27 cellular contexts compared by ENCODE assay signal in genomic region chr2:37682473-37682872, GRCh38. TPM values are rescaled to one million over a fixed set of nuclear protein-coding genes. Genes with fewer than 3 reads are reported as not detected.
A peak's percentile ranks its signal among the peaks of the same experiment; 100 is the strongest.
DNase-seq lines count a peak whose midpoint lies in the region; ATAC-seq, FAIRE-seq and TF ChIP-seq lines count a peak whose summit lies in the region.
"Had no signal": no experiment of that assay in that cellular context is flagged by ENCODE, and none has a peak within 500 bp of the region (broad histone marks: within the 10 kb centered on the region; RNA-seq: fewer than 3 reads in every experiment).

No MANE protein-coding gene starts in this region.

- H3K27me3 ChIP-seq in upper lobe of right lung = no peaks in the 10 kb centered on the region
- H3K27me3 ChIP-seq: adrenal gland, BE2C, neutrophil, right lobe of liver, spleen, tibial artery had no signal

- no peaks in the 10 kb centered on the region for H3K36me3 ChIP-seq in upper lobe of right lung
- H3K36me3 ChIP-seq: adrenal gland, BE2C, left ventricle myocardium inferior, neutrophil, right lobe of liver, spleen, tibial artery had no signal

- CTCF ChIA-PET in activated naive CD4-positive, alpha-beta T cell treated with anti-CD3 and anti-CD28 coated beads, Interleukin-2, amount 10 ng/mL, durations not matched to agents 7 days and 5 days (lab: Charles Lee) = no interaction called here

- FAIRE-seq in urothelium cell line (lab: Jason Lieb, UNC) = peak; percentile 63
- FAIRE-seq: G401.6 had no signal

- peaks cover 5% of the 10 kb centered on the region for H3K36me3 Mint-ChIP-seq in activated naive CD4-positive, alpha-beta T cell treated with anti-CD3 and anti-CD28 coated beads, Interleukin-2, amount 50 U/mL, for 24 hours
- peaks cover 18% of the 10 kb centered on the region for H3K36me3 Mint-ChIP-seq in activated naive CD4-positive, alpha-beta T cell treated with anti-CD3 and anti-CD28 coated beads, Interleukin-2, amount 10 ng/mL, durations not matched to agents 7 days and 5 days
- peaks cover 24% of the 10 kb centered on the region for H3K36me3 Mint-ChIP-seq in T-helper 2 cell treated with Interferon-gamma antibody and Interleukin-4, amounts not matched to agents 5 μg/mL and 100 μg/mL, for 36 hours (ENCODE audit: low read depth)
- no peaks in the 10 kb centered on the region for H3K36me3 Mint-ChIP-seq in central memory CD8-positive, alpha-beta T cell (ENCODE audit: insufficient read depth)

- TF ChIP-seq CTCF in upper lobe of right lung (IDR thresholded peaks at IDR 0.05) = no peak

- no peak overlapping the region for H3K4me3 ChIP-seq in upper lobe of right lung
- H3K4me3 ChIP-seq: adrenal gland, left ventricle myocardium inferior, right lobe of liver, spleen, tibial artery had no signal

- no peak for ATAC-seq in central memory CD8-positive, alpha-beta T cell (replicated peaks; ENCODE audit: extremely low read depth, poor library complexity, severe bottlenecking)
- no peak for ATAC-seq in upper lobe of right lung
- no peak for ATAC-seq in GM21526 (IDR thresholded peaks at IDR 0.05; ENCODE audit: low FRiP score, unreplicated experiment)
- ATAC-seq: effector memory CD8-positive, alpha-beta T cell; HCT116; Panc1; right lobe of liver; SK-N-SH treated with all-trans-retinoic acid at 6 μM for 48 hours had no signal

- H3K4me3 Mint-ChIP-seq in activated naive CD4-positive, alpha-beta T cell treated with anti-CD3 and anti-CD28 coated beads, Interleukin-2, amount 50 U/mL, for 24 hours = no peak overlapping the region
- no peak overlapping the region for H3K4me3 Mint-ChIP-seq in activated naive CD4-positive, alpha-beta T cell treated with anti-CD3 and anti-CD28 coated beads, Interleukin-2, amount 10 ng/mL, durations not matched to agents 7 days and 5 days
- peak overlapping the region; percentile 44 for H3K4me3 Mint-ChIP-seq in T-helper 2 cell treated with Interferon-gamma antibody and Interleukin-4, amounts not matched to agents 5 μg/mL and 100 μg/mL, for 36 hours
- no peak overlapping the region for H3K4me3 Mint-ChIP-seq in central memory CD8-positive, alpha-beta T cell

- no peaks in the 10 kb centered on the region for H3K27me3 Mint-ChIP-seq in activated naive CD4-positive, alpha-beta T cell treated with anti-CD3 and anti-CD28 coated beads, Interleukin-2, amount 50 U/mL, for 24 hours
- no peaks in the 10 kb centered on the region for H3K27me3 Mint-ChIP-seq in activated naive CD4-positive, alpha-beta T cell treated with anti-CD3 and anti-CD28 coated beads, Interleukin-2, amount 10 ng/mL, durations not matched to agents 7 days and 5 days
- no peaks in the 10 kb centered on the region for H3K27me3 Mint-ChIP-seq in T-helper 2 cell treated with Interferon-gamma antibody and Interleukin-4, amounts not matched to agents 5 μg/mL and 100 μg/mL, for 36 hours (ENCODE audit: low read depth)
- H3K27me3 Mint-ChIP-seq in central memory CD8-positive, alpha-beta T cell = no peaks in the 10 kb centered on the region
- H3K27me3 Mint-ChIP-seq: effector memory CD8-positive, alpha-beta T cell had no signal

- no peak for DNase-seq in activated naive CD4-positive, alpha-beta T cell treated with anti-CD3 and anti-CD28 coated beads, Interleukin-2, amount 10 ng/mL, durations not matched to agents 7 days and 5 days
- no peak for DNase-seq in T-helper 2 cell treated with Interferon-gamma antibody and Interleukin-4, amounts not matched to agents 5 μg/mL and 100 μg/mL, for 36 hours (ENCODE audit: low spot score)
- no peak for DNase-seq in central memory CD8-positive, alpha-beta T cell (ENCODE audit: low spot score in 2 of 2)
- DNase-seq in urothelium cell line (ENCODE audit: low spot score) (no peak), upper lobe of right lung (no peak), DMS 273 (lab: John Stamatoyannopoulos, UW; ENCODE audit: unreplicated experiment) (no peak)
- DNase-seq: activated CD4-positive, alpha-beta T cell treated with anti-CD3 and anti-CD28 coated beads for 48 hours; activated effector memory CD4-positive, alpha-beta T cell treated with anti-CD3 and anti-CD28 coated beads, Interleukin-2, amount 50 U/mL, for 16 hours; adrenal gland; BE2C; central memory CD4-positive, alpha-beta T cell; COR-L47; effector memory CD8-positive, alpha-beta T cell; islet precursor cell; left ventricle myocardium inferior; right lobe of liver; Right ventricle myocardium superior; spleen; stimulated activated CD4-positive, alpha-beta T cell treated with anti-CD3 and anti-CD28 coated beads, Interleukin-2, amount 100 ng/mL, for 24 hours; tibial artery had no signal

- peaks cover 29% of the 10 kb centered on the region for H3K4me1 Mint-ChIP-seq in activated naive CD4-positive, alpha-beta T cell treated with anti-CD3 and anti-CD28 coated beads, Interleukin-2, amount 50 U/mL, for 24 hours
- H3K4me1 Mint-ChIP-seq in activated naive CD4-positive, alpha-beta T cell treated with anti-CD3 and anti-CD28 coated beads, Interleukin-2, amount 10 ng/mL, durations not matched to agents 7 days and 5 days = peaks cover 27% of the 10 kb centered on the region
- peaks cover 30% of the 10 kb centered on the region for H3K4me1 Mint-ChIP-seq in T-helper 2 cell treated with Interferon-gamma antibody and Interleukin-4, amounts not matched to agents 5 μg/mL and 100 μg/mL, for 36 hours (ENCODE audit: low read depth)
- peaks cover 24% of the 10 kb centered on the region for H3K4me1 Mint-ChIP-seq in central memory CD8-positive, alpha-beta T cell

- peak overlapping the region; percentile 4 for H3K27ac Mint-ChIP-seq in activated naive CD4-positive, alpha-beta T cell treated with anti-CD3 and anti-CD28 coated beads, Interleukin-2, amount 50 U/mL, for 24 hours
- H3K27ac Mint-ChIP-seq in activated naive CD4-positive, alpha-beta T cell treated with anti-CD3 and anti-CD28 coated beads, Interleukin-2, amount 10 ng/mL, durations not matched to agents 7 days and 5 days = no peak overlapping the region
- peak overlapping the region; percentile 57 for H3K27ac Mint-ChIP-seq in T-helper 2 cell treated with Interferon-gamma antibody and Interleukin-4, amounts not matched to agents 5 μg/mL and 100 μg/mL, for 36 hours
- H3K27ac Mint-ChIP-seq in central memory CD8-positive, alpha-beta T cell (ENCODE audit: low read depth) = peak overlapping the region; percentile 5

- H3K27ac ChIP-seq in upper lobe of right lung = no peak overlapping the region
- H3K27ac ChIP-seq: adrenal gland, left ventricle myocardium inferior, neutrophil, right lobe of liver, spleen, tibial artery had no signal

- peaks cover 14% of the 10 kb centered on the region for H3K9me3 Mint-ChIP-seq in activated naive CD4-positive, alpha-beta T cell treated with anti-CD3 and anti-CD28 coated beads, Interleukin-2, amount 50 U/mL, for 24 hours
- peaks cover 12% of the 10 kb centered on the region for H3K9me3 Mint-ChIP-seq in activated naive CD4-positive, alpha-beta T cell treated with anti-CD3 and anti-CD28 coated beads, Interleukin-2, amount 10 ng/mL, durations not matched to agents 7 days and 5 days
- H3K9me3 Mint-ChIP-seq in T-helper 2 cell treated with Interferon-gamma antibody and Interleukin-4, amounts not matched to agents 5 μg/mL and 100 μg/mL, for 36 hours = peaks cover 33% of the 10 kb centered on the region
- peaks cover 12% of the 10 kb centered on the region for H3K9me3 Mint-ChIP-seq in central memory CD8-positive, alpha-beta T cell

- peaks cover 5% of the 10 kb centered on the region for H3K4me1 ChIP-seq in upper lobe of right lung
- H3K4me1 ChIP-seq: adrenal gland, BE2C, left ventricle myocardium inferior, tibial artery had no signal

- intact Hi-C loops in upper lobe of right lung (cut with DNase I) = no loop called here

- no peaks in the 10 kb centered on the region for H3K9me3 ChIP-seq in upper lobe of right lung
- H3K9me3 ChIP-seq: adrenal gland, BE2C, left ventricle myocardium inferior, neutrophil, right lobe of liver, spleen, tibial artery had no signal

RNA-seq across cellular contexts. Expression of gene CDC42EP3, which starts 11.0 kb away (rescaled TPM):
- total RNA-seq in upper lobe of right lung = 71.1 TPM
